22 cellular contexts compared by ENCODE assay signal in genomic region chr7:147982307-147982706, GRCh38.
"Had no signal": no experiment of that assay in that cellular context is flagged by ENCODE, and none has a peak within 500 bp of the region (broad histone marks: within the 10 kb centered on the region; RNA-seq: fewer than 3 reads in every experiment).

No MANE protein-coding gene starts in this region.

- DNase-seq: activated CD4-positive, alpha-beta memory T cell treated with anti-CD3 and anti-CD28 coated beads, Interleukin-2, amount 10 ng/mL, durations not matched to agents 7 days and 5 days; activated CD4-positive, alpha-beta T cell treated with anti-CD3 and anti-CD28 coated beads, Interleukin-2, amount 50 U/mL, for 1 hour; activated CD4-positive, CD25-positive, alpha-beta regulatory T cell; activated gamma-delta T cell treated with Interleukin-2 at 50 U/mL for 16 hours; activated naive CD4-positive, alpha-beta T cell treated with anti-CD3 and anti-CD28 coated beads, Interleukin-2, amount 10 ng/mL, durations not matched to agents 7 days and 5 days; activated naive CD8-positive, alpha-beta T cell treated with anti-CD3 and anti-CD28 coated beads for 36 hours; activated T-cell treated with anti-CD3 and anti-CD28 coated beads, Interleukin-2, amount 50 U/mL, for 72 hours; anterior cingulate cortex; IMR-90; KBM-7; NCI-H1092; NCI-H1417; NCI-H1694 treated with DMSO at 0.1 percent for 48 hours; NCI-H2029 treated with DMSO at 0.1 percent for 48 hours; NCI-H345; NCI-H510A; NCI-H526 treated with DMSO at 0.1 percent for 48 hours; PC-9; SHP77 treated with DMSO at 0.1 percent for 48 hours; T-helper 1 cell had no signal

- H3K27ac ChIP-seq: PC-9, SK-N-MC, VCaP had no signal

- H3K4me2 ChIP-seq: PC-9 had no signal

- H2AFZ ChIP-seq: PC-9 had no signal

- H3K4me3 ChIP-seq: PC-9, SK-N-MC had no signal
